Comparison of ENCODE assay signal across 16 cellular contexts in genomic region chr1:47865881-47866535, GRCh38.
DNase-seq lines count a peak whose midpoint lies in the region; ATAC-seq and TF ChIP-seq lines count a peak whose summit lies in the region.
"Had no signal": no experiment of that assay in that cellular context is flagged by ENCODE, and none has a peak within 500 bp of the region (broad histone marks: within the 10 kb centered on the region; RNA-seq: fewer than 3 reads in every experiment).

No MANE protein-coding gene starts in this region.

- no peak for TF ChIP-seq EP300 in upper lobe of left lung (IDR thresholded peaks at IDR 0.05)

- no peak overlapping the region for H3K4me3 Mint-ChIP-seq in mesothelial cell of epicardium
- no peak overlapping the region for H3K4me3 Mint-ChIP-seq in type B pancreatic cell

- DNase-seq in activated effector memory CD4-positive, alpha-beta T cell treated with anti-CD3 and anti-CD28 coated beads, Interleukin-2, amount 50 U/mL, for 16 hours = peak; percentile 41
- no peak for DNase-seq in activated effector memory CD4-positive, alpha-beta T cell treated with Interleukin-2 at 50 U/mL for 16 hours
- DNase-seq in mesothelial cell of epicardium (ENCODE audit: low spot score in 2 of 2, unreplicated experiment in 2 of 2) (no peak), type B pancreatic cell (ENCODE audit: extremely low spot score, unreplicated experiment) (no peak), inferior parietal cortex (ENCODE audit: extremely low spot score) (no peak), upper lobe of left lung (no peak), vagina (ENCODE audit: extremely low spot score in 2 of 2) (no peak)
- DNase-seq: 8988T, DMS 273 treated with DMSO at 0.1 percent for 48 hours, H7, Karpas-422, NCI-H187 treated with DMSO at 0.1 percent for 48 hours, NCI-H2171, NCI-H446 treated with DMSO at 0.1 percent for 48 hours had no signal

- H3K9me3 ChIP-seq in upper lobe of left lung (no peaks in the 10 kb centered on the region), vagina (no peaks in the 10 kb centered on the region)
- H3K9me3 ChIP-seq: BLaER1 treated with 17β-estradiol and CSF1 and Interleukin-3, amounts not matched to agents 10 nM and 100 nM had no signal

- H3K36me3 ChIP-seq in upper lobe of left lung (no peaks in the 10 kb centered on the region), vagina (no peaks in the 10 kb centered on the region)
- H3K36me3 ChIP-seq: BLaER1 treated with 17β-estradiol and CSF1 and Interleukin-3, amounts not matched to agents 10 nM and 100 nM had no signal

- intact Hi-C loops in vagina (cut with DNase I) = no loop called here

- H3K9me3 Mint-ChIP-seq in mesothelial cell of epicardium = peaks cover 10% of the 10 kb centered on the region
- H3K9me3 Mint-ChIP-seq in type B pancreatic cell = peaks cover 10% of the 10 kb centered on the region

- 83 to 93% methylated on average over 3 to 6 of the region's 6 CpGs for WGBS in upper lobe of left lung, 2 donors

- TF ChIP-seq CTCF in mesothelial cell of epicardium (IDR thresholded peaks at IDR 0.05; ENCODE audit: unreplicated experiment) = no peak
- TF ChIP-seq CTCF in type B pancreatic cell (conservative IDR thresholded peaks at IDR 0.05) = no peak
- TF ChIP-seq CTCF in upper lobe of left lung (IDR thresholded peaks at IDR 0.05) = no peak
- TF ChIP-seq CTCF in vagina (IDR thresholded peaks at IDR 0.05) = no peak

- peak overlapping the region; percentile 13 for H3K27ac Mint-ChIP-seq in mesothelial cell of epicardium
- H3K27ac Mint-ChIP-seq in type B pancreatic cell = peak overlapping the region; percentile 12

- peak; percentile 68 for ATAC-seq in esophagus mucosa
- ATAC-seq in upper lobe of left lung (ENCODE audit: low FRiP score in 2 of 2) = no peak

- peaks cover 0 to 4% (median 2%) of the 10 kb centered on the region in 4 donors for H3K4me1 ChIP-seq in upper lobe of left lung
- H3K4me1 ChIP-seq in vagina = peaks cover 14% of the 10 kb centered on the region

- H3K27me3 ChIP-seq in upper lobe of left lung (no peaks in the 10 kb centered on the region), vagina (no peaks in the 10 kb centered on the region)
- H3K27me3 ChIP-seq: BLaER1 treated with 17β-estradiol and CSF1 and Interleukin-3, amounts not matched to agents 10 nM and 100 nM had no signal

- H3K27me3 Mint-ChIP-seq in mesothelial cell of epicardium (ENCODE audit: low read depth) = peaks cover 35% of the 10 kb centered on the region
- H3K27me3 Mint-ChIP-seq in type B pancreatic cell = peaks cover 16% of the 10 kb centered on the region

- no peak for TF ChIP-seq POLR2A in upper lobe of left lung (IDR thresholded peaks at IDR 0.05)
- no peak for TF ChIP-seq POLR2A in vagina (IDR thresholded peaks at IDR 0.05)

- no peaks in the 10 kb centered on the region for H3K36me3 Mint-ChIP-seq in mesothelial cell of epicardium
- H3K36me3 Mint-ChIP-seq in type B pancreatic cell = no peaks in the 10 kb centered on the region

- peaks cover 26% of the 10 kb centered on the region for H3K4me1 Mint-ChIP-seq in mesothelial cell of epicardium
- H3K4me1 Mint-ChIP-seq in type B pancreatic cell (ENCODE audit: unreplicated experiment) = peaks cover 25% of the 10 kb centered on the region

- no peak overlapping the region for H3K27ac ChIP-seq in upper lobe of left lung
- H3K27ac ChIP-seq in vagina = no peak overlapping the region
- H3K27ac ChIP-seq: BLaER1 treated with 17β-estradiol and CSF1 and Interleukin-3, amounts not matched to agents 10 nM and 100 nM had no signal

- H3K4me3 ChIP-seq in upper lobe of left lung = no peak overlapping the region
- H3K4me3 ChIP-seq in vagina = no peak overlapping the region
- H3K4me3 ChIP-seq: BLaER1 treated with 17β-estradiol and CSF1 and Interleukin-3, amounts not matched to agents 10 nM and 100 nM had no signal
